In the genomic region with DNA sequence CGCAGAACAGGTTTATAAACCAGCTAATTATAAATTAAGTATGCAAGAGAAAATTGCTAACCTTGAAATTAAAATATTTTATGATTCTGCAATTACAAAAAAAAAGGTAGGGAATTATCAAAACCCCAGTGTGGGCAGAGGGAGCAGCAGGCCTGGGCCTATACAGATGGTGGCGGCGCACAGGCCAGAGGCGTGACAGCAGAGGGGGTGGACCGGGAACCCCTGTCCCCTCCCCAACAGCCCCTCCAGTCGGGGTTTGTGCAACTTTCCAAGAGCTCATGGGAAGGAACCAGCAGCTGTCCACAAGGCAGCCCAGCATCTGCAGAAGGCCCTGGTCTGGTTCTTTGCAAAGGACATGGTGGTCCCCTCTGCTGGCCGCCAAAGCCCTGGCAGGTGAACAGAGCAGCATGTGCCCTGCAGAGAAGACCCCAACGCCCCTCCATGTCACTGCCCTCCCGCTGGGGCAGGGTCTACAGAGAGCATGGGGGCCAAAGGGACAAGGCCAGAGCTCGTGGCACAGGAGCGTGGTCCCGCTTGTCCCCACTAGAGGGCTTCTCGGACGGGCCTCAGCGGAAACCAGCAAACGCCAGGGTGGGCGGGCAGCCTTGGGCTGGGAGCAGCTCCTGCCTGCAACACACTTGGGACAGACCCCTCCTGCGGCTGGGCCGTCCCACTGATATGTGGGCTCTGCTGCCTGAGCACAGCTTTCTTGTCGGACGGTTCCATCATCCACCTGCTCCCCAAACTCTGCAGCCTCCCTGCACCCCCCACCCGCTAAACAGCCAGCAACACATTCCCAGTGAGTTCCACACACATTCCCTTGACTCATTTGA, we compare ENCODE assay signal across 7 cellular contexts.
DNase-seq lines count a peak whose midpoint lies in the region; ATAC-seq and TF ChIP-seq lines count a peak whose summit lies in the region.

No MANE protein-coding gene starts in this region.

- no peak overlapping the region for H3K27ac Mint-ChIP-seq in activated CD4-positive, alpha-beta T cell treated with anti-CD3 and anti-CD28 coated beads for 36 hours

- peak in 4 of 6 experiments; percentile 16 to 52 (median 36) for TF ChIP-seq CTCF in esophagus squamous epithelium (IDR thresholded peaks at IDR 0.05)

- H3K9me3 ChIP-seq in esophagus squamous epithelium (no peaks in the 10 kb centered on the region), trophoblast cell (ENCODE audit: insufficient read depth, low read depth, low read length) (no peaks in the 10 kb centered on the region)

- no peak overlapping the region for H3K18ac ChIP-seq in trophoblast cell (ENCODE audit: low read length)

- H3K4me3 ChIP-seq in esophagus squamous epithelium (no peak overlapping the region), trophoblast cell (ENCODE audit: low read depth, low read length) (no peak overlapping the region)

- CTCF ChIA-PET in activated CD4-positive, alpha-beta T cell treated with anti-CD3 and anti-CD28 coated beads for 36 hours (lab: Charles Lee), result interaction anchor here (0.5 to 1.4 kb wide), 10 partner anchors 12 to 1621 kb away, joined by 3 to 5 read pairs (median 3); no protein-coding TSS in a partner anchor

- H3K4me1 Mint-ChIP-seq in activated CD4-positive, alpha-beta T cell treated with anti-CD3 and anti-CD28 coated beads for 36 hours, result no peaks in the 10 kb centered on the region

- H3K27ac ChIP-seq in esophagus squamous epithelium, result no peak overlapping the region
- no peak overlapping the region for H3K27ac ChIP-seq in trophoblast cell (ENCODE audit: low read depth, low read length)

- H3K27me3 ChIP-seq in esophagus squamous epithelium (peaks cover 0 to 11% (median 0%) of the 10 kb centered on the region in 4 donors), trophoblast cell (ENCODE audit: insufficient read depth, low read length) (no peaks in the 10 kb centered on the region)

- H3K36me3 ChIP-seq in esophagus squamous epithelium (no peaks in the 10 kb centered on the region), trophoblast cell (ENCODE audit: control insufficient read depth in 1 of 2, insufficient read depth in 2 of 2, low read length in 2 of 2) (no peaks in the 10 kb centered on the region)

- no peaks in the 10 kb centered on the region for H3K36me3 Mint-ChIP-seq in activated CD4-positive, alpha-beta T cell treated with anti-CD3 and anti-CD28 coated beads for 36 hours (ENCODE audit: low read depth)

- no peak overlapping the region for H3K4me3 Mint-ChIP-seq in activated CD4-positive, alpha-beta T cell treated with anti-CD3 and anti-CD28 coated beads for 36 hours

- no peak overlapping the region for H2AK5ac ChIP-seq in trophoblast cell (ENCODE audit: low read length)

- intact Hi-C loops in activated CD4-positive, alpha-beta T cell treated with anti-CD3 and anti-CD28 coated beads for 36 hours (cut with DNase I, micrococcal nuclease), result loop anchor here (1.0 to 5.0 kb wide), 5 partner anchors 82 to 857 kb away; no protein-coding TSS in a partner anchor
- intact Hi-C loops in esophagus squamous epithelium (cut with DNase I), result no loop called here

- DNase-seq in activated CD4-positive, alpha-beta T cell treated with anti-CD3 and anti-CD28 coated beads for 36 hours, result peak; percentile 70
- no peak for DNase-seq in esophagus squamous epithelium (lab: John Stamatoyannopoulos, UW)
- peak in 1 of 2 donors; percentile 19 for DNase-seq in trophoblast cell

- H2BK5ac ChIP-seq in trophoblast cell (ENCODE audit: low read depth, low read length, poor library complexity), result no peak overlapping the region

- POLR2A ChIA-PET in activated CD4-positive, alpha-beta T cell treated with anti-CD3 and anti-CD28 coated beads for 36 hours (lab: Charles Lee), result no interaction called here

- no peak overlapping the region for H3K23ac ChIP-seq in trophoblast cell (ENCODE audit: low read length)

- H4K91ac ChIP-seq in trophoblast cell (ENCODE audit: low read depth, low read length), result no peak overlapping the region

- H3K14ac ChIP-seq in trophoblast cell (ENCODE audit: low read length), result no peak overlapping the region

- TF ChIP-seq POLR2A in esophagus squamous epithelium (IDR thresholded peaks at IDR 0.05), result no peak

- no peak overlapping the region for H4K8ac ChIP-seq in trophoblast cell (ENCODE audit: low read depth, low read length)

- no peaks in the 10 kb centered on the region for H3K79me1 ChIP-seq in trophoblast cell (ENCODE audit: low read length)

- WGBS in esophagus squamous epithelium, 2 donors, result 58 to 77% methylated on average over 8 to 10 of the region's 22 CpGs
- WGBS in trophoblast cell (ENCODE audit: extremely low coverage, insufficient coverage, insufficient read length), result no CpG with 5 or more reads among the region's 22 CpGs

- no peak overlapping the region for H2BK120ac ChIP-seq in trophoblast cell (ENCODE audit: insufficient read depth, low read length, poor library complexity)

- H3K9me3 Mint-ChIP-seq in activated CD4-positive, alpha-beta T cell treated with anti-CD3 and anti-CD28 coated beads for 36 hours (ENCODE audit: low read depth), result no peaks in the 10 kb centered on the region

- peaks cover 0 to 5% (median 0%) of the 10 kb centered on the region in 3 donors for H3K4me1 ChIP-seq in esophagus squamous epithelium
- H3K4me1 ChIP-seq in trophoblast cell (ENCODE audit: control insufficient read depth in 1 of 2, insufficient read depth in 2 of 2, low read length in 2 of 2), result no peaks in the 10 kb centered on the region

- no peak overlapping the region for H3K4ac ChIP-seq in trophoblast cell (ENCODE audit: low read depth, low read length)

- no peaks in the 10 kb centered on the region for H3K79me2 ChIP-seq in trophoblast cell (ENCODE audit: control insufficient read depth, insufficient read depth, low read length, poor library complexity)

- peak overlapping the region; percentile 61 for H2AFZ ChIP-seq in trophoblast cell (ENCODE audit: insufficient read depth, low read length, poor library complexity)

- ATAC-seq in GM18498 (IDR thresholded peaks at IDR 0.05; ENCODE audit: unreplicated experiment), result peak; percentile 83
- ATAC-seq in HG03354 (IDR thresholded peaks at IDR 0.05; ENCODE audit: poor library complexity, severe bottlenecking, unreplicated experiment), result peak; percentile 86
- ATAC-seq in activated CD4-positive, alpha-beta T cell treated with anti-CD3 and anti-CD28 coated beads for 36 hours, result peak; percentile 61
- no peak for ATAC-seq in GM21529 (IDR thresholded peaks at IDR 0.05; ENCODE audit: unreplicated experiment)
- no peak for ATAC-seq in HG03439 (IDR thresholded peaks at IDR 0.05; ENCODE audit: unreplicated experiment)

- H4K12ac ChIP-seq in trophoblast cell (ENCODE audit: low read depth, low read length), result no peak overlapping the region

- H2BK12ac ChIP-seq in trophoblast cell (ENCODE audit: low read length), result no peak overlapping the region

- no peak overlapping the region for H3K4me2 ChIP-seq in trophoblast cell (ENCODE audit: low read length)

- no peaks in the 10 kb centered on the region for H3K27me3 Mint-ChIP-seq in activated CD4-positive, alpha-beta T cell treated with anti-CD3 and anti-CD28 coated beads for 36 hours

- no peak overlapping the region for H3K9ac ChIP-seq in trophoblast cell (ENCODE audit: low read length)

Comparison
In these comparisons a context has a peak if more than half of its experiments do, and no peak if none do; other contexts are left out.
1. ATAC-seq: peak in GM18498 (single experiment), HG03354 (single experiment) and activated CD4-positive, alpha-beta T cell treated with anti-CD3 and anti-CD28 coated beads for 36 hours (single experiment); none in GM21529 (single experiment) and HG03439 (single experiment).